Comparison of ENCODE assay signal across 1 cellular context in genomic region chr4:73603307-73603710, GRCh38.
TF ChIP-seq lines count a peak whose summit lies in the region.

No MANE protein-coding gene starts in this region.

TF ChIP-seq in GM12878, 131 proteins besides CTCF, POLR2A, EP300 and RAD21 (continued from another document):
- TF ChIP-seq MLLT1 (IDR thresholded peaks at IDR 0.05) (no peak), IRF4 (IDR thresholded peaks at IDR 0.05; ENCODE audit: low read depth, low read length) (no peak), DPF2 (IDR thresholded peaks at IDR 0.05) (peak; percentile 90), YBX1 (IDR thresholded peaks at IDR 0.05) (no peak), NR2F1 (conservative IDR thresholded peaks at IDR 0.05) (peak; percentile 36; the same call in 1 of the 2 replicates), TCF12 (IDR thresholded peaks at IDR 0.05; ENCODE audit: low read depth, low read length) (peak; percentile 96), JUND (IDR thresholded peaks at IDR 0.05; ENCODE audit: low read depth, low read length) (no peak)
